In the genomic region with DNA sequence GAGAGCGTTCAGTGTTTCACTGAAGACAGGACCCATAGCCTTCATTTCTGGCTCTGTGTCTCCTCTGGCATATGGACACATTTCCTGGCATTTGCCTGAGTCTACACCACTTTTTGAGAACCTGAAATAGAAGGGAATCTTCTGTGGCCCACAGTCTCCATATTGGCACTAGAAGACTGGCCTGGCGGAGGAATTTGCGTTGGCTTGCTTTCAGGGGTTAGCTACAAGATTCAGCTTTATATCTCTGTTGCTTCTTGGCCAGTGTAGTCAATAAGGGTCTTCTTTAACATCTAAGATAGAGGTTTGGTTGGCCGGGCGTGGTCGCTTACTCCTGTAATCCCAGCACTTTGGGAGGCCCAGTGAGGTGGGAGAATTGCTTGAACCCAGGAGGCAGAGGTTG, we compare ENCODE assay signal across 1 cellular context.
TF ChIP-seq lines count a peak whose summit lies in the region.

No MANE protein-coding gene starts in this region.

TF ChIP-seq in endothelial cell of umbilical vein, 7 proteins besides CTCF, POLR2A, EP300 and RAD21 (continued from another document):
- TF ChIP-seq EZH2 (IDR thresholded peaks at IDR 0.05; ENCODE audit: borderline replicate concordance, low read depth, low read length, severe bottlenecking): no peak
- no peak for TF ChIP-seq MYC (IDR thresholded peaks at IDR 0.05; ENCODE audit: low read depth, low read length)
- no peak for TF ChIP-seq GATA2 (IDR thresholded peaks at IDR 0.05; ENCODE audit: insufficient read depth, insufficient read length, low read depth, low read length)
- TF ChIP-seq FOS (IDR thresholded peaks at IDR 0.05; ENCODE audit: borderline replicate concordance, insufficient read depth, low read length): no peak
